In genomic region chr14:23364164-23364571, GRCh38 we compare ENCODE assay signal across 10 cellular contexts. TPM values are rescaled to one million over a fixed set of nuclear protein-coding genes. Genes with fewer than 3 reads are reported as not detected.
DNase-seq lines count a peak whose midpoint lies in the region; ATAC-seq and FAIRE-seq lines count a peak whose summit lies in the region.
"Had no signal": no experiment of that assay in that cellular context is flagged by ENCODE, and none has a peak within 500 bp of the region (broad histone marks: within the 10 kb centered on the region; RNA-seq: fewer than 3 reads in every experiment).

No MANE protein-coding gene starts in this region.

- intact Hi-C loops in Right ventricle myocardium inferior (cut with DNase I), result no loop called here

- peak overlapping the region; percentile 71 for H2AK5ac ChIP-seq in neuronal stem cell (ENCODE audit: low read depth, low read length)

- H3K27me3 ChIP-seq in neuronal stem cell (ENCODE audit: control insufficient read depth in 3 of 3, insufficient read depth in 3 of 3, low read depth in 1 of 3, low read length in 3 of 3), result peaks cover 0 to 13% (median 0%) of the 10 kb centered on the region in 3 experiments

- H3K27ac ChIP-seq in neuronal stem cell (replicated peaks; ENCODE audit: low read length), result peak overlapping the region; percentile 96

- WGBS in neuronal stem cell (ENCODE audit: extremely low coverage in 2 of 2, insufficient read length in 2 of 2, insufficient replicate concordance in 1 of 2), 2 donors, result no CpG with 5 or more reads among the region's 5 CpGs

- H2AFZ ChIP-seq in neuronal stem cell (ENCODE audit: low read length), result peak overlapping the region; percentile 93

- peak overlapping the region; percentile 5 for H3K18ac ChIP-seq in neuronal stem cell (ENCODE audit: low read length)

- H3K9ac ChIP-seq in neuronal stem cell (ENCODE audit: low read depth, low read length, poor library complexity), result peak overlapping the region; percentile 89

- no peak overlapping the region for H2BK12ac ChIP-seq in neuronal stem cell (ENCODE audit: low read length)

- H3K23ac ChIP-seq in neuronal stem cell (ENCODE audit: low read depth, low read length, poor library complexity), result no peak overlapping the region

- peak; percentile 28 for ATAC-seq in Right ventricle myocardium inferior

- H4K8ac ChIP-seq in neuronal stem cell (ENCODE audit: low read depth, low read length), result no peak overlapping the region

- no peak for FAIRE-seq in HTR-8/SVneo (lab: Jason Lieb, UNC)

- H2BK120ac ChIP-seq in neuronal stem cell (ENCODE audit: low read depth, low read length), result no peak overlapping the region

- H3K4ac ChIP-seq in neuronal stem cell (ENCODE audit: low read length), result no peak overlapping the region

- no peak overlapping the region for H3K14ac ChIP-seq in neuronal stem cell (ENCODE audit: low read length)

- H3K9me3 ChIP-seq in neuronal stem cell (replicated peaks in 1 of 2; ENCODE audit: control insufficient read depth in 2 of 2, insufficient read depth in 1 of 2, low read depth in 1 of 2, low read length in 2 of 2), result no peaks in the 10 kb centered on the region
- H3K9me3 ChIP-seq: HAP-1 had no signal

- H3K4me1 ChIP-seq in neuronal stem cell (ENCODE audit: control insufficient read depth in 2 of 2, insufficient read depth in 1 of 2, low read depth in 1 of 2, low read length in 2 of 2), result peaks cover 12 to 17% of the 10 kb centered on the region in 2 donors
- H3K4me1 ChIP-seq: HAP-1 had no signal

- no peak overlapping the region for H2BK15ac ChIP-seq in neuronal stem cell (ENCODE audit: low read length)

- peak overlapping the region; percentile 87 for H3K4me2 ChIP-seq in neuronal stem cell (ENCODE audit: insufficient read depth, low read length, poor library complexity, severe bottlenecking)

- H3K4me3 ChIP-seq in neuronal stem cell (ENCODE audit: low read length in 2 of 2), result peak overlapping the region; percentile 91 to 94
- H3K4me3 ChIP-seq: HAP-1 had no signal

- H4K91ac ChIP-seq in neuronal stem cell (ENCODE audit: low read depth, low read length, poor library complexity), result no peak overlapping the region

- H3K79me1 ChIP-seq in neuronal stem cell (ENCODE audit: low read depth, low read length), result peaks cover 5% of the 10 kb centered on the region

- peaks cover 16 to 47% of the 10 kb centered on the region in 2 donors for H3K36me3 ChIP-seq in neuronal stem cell (replicated peaks in 1 of 2; ENCODE audit: control insufficient read depth in 2 of 2, insufficient read depth in 2 of 2, low read length in 2 of 2)
- H3K36me3 ChIP-seq: HAP-1 had no signal

- peak; percentile 65 for DNase-seq in AG08395 (ENCODE audit: low spot score)
- DNase-seq in T1000 (lab: John Stamatoyannopoulos, UW), result peak; percentile 8
- peak; percentile 68 for DNase-seq in Right ventricle myocardium inferior (ENCODE audit: missing footprints)
- peak; percentile 21 for DNase-seq in neuronal stem cell (ENCODE audit: low spot score)
- DNase-seq in stimulated activated CD4-positive, alpha-beta T cell treated with anti-CD3 and anti-CD28 coated beads, Interleukin-2, amount 100 ng/mL, for 48 hours, result no peak
- DNase-seq in NCI-H1048 (lab: John Stamatoyannopoulos, UW), result no peak
- no peak for DNase-seq in HTR-8/SVneo (ENCODE audit: insufficient read length, low spot score)
- no peak for DNase-seq in GF-D8 (lab: John Stamatoyannopoulos, UW)

- H2BK5ac ChIP-seq in neuronal stem cell (ENCODE audit: low read length), result peak overlapping the region; percentile 2

RNA-seq across cellular contexts. Expression of gene EFS, which starts 0.8 kb away (rescaled TPM):
- total RNA-seq in Right ventricle myocardium inferior, result 4.0 TPM
- 74.5 TPM for polyA plus RNA-seq in neuronal stem cell (2013, experiment 1 of 2)
- polyA plus RNA-seq in neuronal stem cell (2013, experiment 2 of 2), result 74.5 TPM

RNA-seq across cellular contexts. Expression of gene IL25, which starts 8.4 kb away (rescaled TPM):
- total RNA-seq in Right ventricle myocardium inferior, result not detected
- not detected for polyA plus RNA-seq in neuronal stem cell (2013, experiment 1 of 2)
- not detected for polyA plus RNA-seq in neuronal stem cell (2013, experiment 2 of 2)
- total RNA-seq: omental fat pad had no signal

RNA-seq across cellular contexts. Expression of gene SLC22A17, which starts 11.5 kb away (rescaled TPM):
- 10.1 TPM for total RNA-seq in Right ventricle myocardium inferior
- 62.0 TPM for polyA plus RNA-seq in neuronal stem cell (2013, experiment 1 of 2)
- polyA plus RNA-seq in neuronal stem cell (2013, experiment 2 of 2), result 60.0 TPM

RNA-seq across cellular contexts. Expression of gene CMTM5, which starts 12.7 kb away (rescaled TPM):
- total RNA-seq in Right ventricle myocardium inferior, result 0.92 TPM
- polyA plus RNA-seq in neuronal stem cell (2013, experiment 1 of 2), result 5.0 TPM
- polyA plus RNA-seq in neuronal stem cell (2013, experiment 2 of 2), result 4.4 TPM
- total RNA-seq: omental fat pad had no signal

RNA-seq across cellular contexts. Expression of gene PABPN1, which starts 42.9 kb away (rescaled TPM):
- total RNA-seq in Right ventricle myocardium inferior, result 73.7 TPM
- 311 TPM for polyA plus RNA-seq in neuronal stem cell (2013, experiment 1 of 2)
- polyA plus RNA-seq in neuronal stem cell (2013, experiment 2 of 2), result 303 TPM

Comparison
In these comparisons a context has a peak if more than half of its experiments do, and no peak if none do; other contexts are left out.
1. DNase-seq: peak in AG08395 (single experiment), T1000 (single experiment), Right ventricle myocardium inferior (single experiment) and neuronal stem cell (single experiment); none in stimulated activated CD4-positive, alpha-beta T cell treated with anti-CD3 and anti-CD28 coated beads, Interleukin-2, amount 100 ng/mL, for 48 hours (0 of 2), NCI-H1048 (single experiment), HTR-8/SVneo (single experiment) and GF-D8 (single experiment).